In genomic region chr18:77346446-77346845, GRCh38 we compare ENCODE assay signal across 14 cellular contexts.
"Had no signal": no experiment of that assay in that cellular context is flagged by ENCODE, and none has a peak within 500 bp of the region (broad histone marks: within the 10 kb centered on the region; RNA-seq: fewer than 3 reads in every experiment).

No MANE protein-coding gene starts in this region.

- ATAC-seq: body of pancreas, lower lobe of right lung, pancreas had no signal

- H3K4me1 ChIP-seq: body of pancreas, esophagus muscularis mucosa, lower lobe of right lung, neural progenitor cell, pancreas, stomach, vagina had no signal

- H3K4me2 ChIP-seq: neural progenitor cell had no signal

- H3K27me3 ChIP-seq: body of pancreas, neural progenitor cell, pancreas, stomach, vagina had no signal

- H3K9me3 ChIP-seq: body of pancreas, esophagus muscularis mucosa, lower lobe of right lung, pancreas, stomach, vagina had no signal

- H3K4me3 ChIP-seq: body of pancreas, esophagus muscularis mucosa, lower lobe of right lung, neural progenitor cell, pancreas, skin epidermis, stomach, vagina had no signal

- DNase-seq: activated CD4-positive, alpha-beta T cell treated with anti-CD3 and anti-CD28 coated beads, Interleukin-2, amount 50 U/mL, for 1 hour; activated CD4-positive, CD25-positive, alpha-beta regulatory T cell; activated naive CD4-positive, alpha-beta T cell treated with anti-CD3 and anti-CD28 coated beads, Interleukin-2, amount 10 ng/mL, durations not matched to agents 7 days and 5 days; body of pancreas; kidney; lower lobe of right lung; midbrain; pancreas; stomach; T-helper 2 cell had no signal

- H3K36me3 ChIP-seq: esophagus muscularis mucosa, lower lobe of right lung, neural progenitor cell, pancreas, stomach, vagina had no signal

- H2AFZ ChIP-seq: neural progenitor cell had no signal

- H3K27ac ChIP-seq: body of pancreas, esophagus muscularis mucosa, lower lobe of right lung, neural progenitor cell, pancreas, skin epidermis, stomach, vagina had no signal

- H3K9ac ChIP-seq: neural progenitor cell had no signal
